Comparison of ENCODE assay signal across 14 cellular contexts in genomic region chr11:120330045-120330444, GRCh38.
"Had no signal": no experiment of that assay in that cellular context is flagged by ENCODE, and none has a peak within 500 bp of the region (broad histone marks: within the 10 kb centered on the region; RNA-seq: fewer than 3 reads in every experiment).

No MANE protein-coding gene starts in this region.

- FAIRE-seq: endometrium, keratinocyte had no signal

- DNase-seq: activated CD4-positive, alpha-beta T cell treated with anti-CD3 and anti-CD28 coated beads for 1 hour; activated CD4-positive, alpha-beta T cell treated with anti-CD3 and anti-CD28 coated beads, Interleukin-2, amount 50 U/mL, for 48 hours; activated gamma-delta T cell; activated naive CD8-positive, alpha-beta T cell treated with anti-CD3 and anti-CD28 coated beads for 36 hours; activated T-cell treated with anti-CD3 and anti-CD28 coated beads, Interleukin-2, amount 50 U/mL, for 48 hours; anterior cingulate cortex; foreskin melanocyte; left lung; occipital lobe; stimulated activated CD4-positive, alpha-beta T cell treated with anti-CD3 and anti-CD28 coated beads, Interleukin-2, amount 100 ng/mL, for 48 hours; stimulated activated naive CD8-positive, alpha-beta T cell treated with anti-CD3 and anti-CD28 coated beads, Interleukin-15, Interleukin-2, amounts not matched to agents 100 U/mL and 50 U/mL, for 24 hours; T-helper 2 cell had no signal

- H3K9me3 ChIP-seq: left lung had no signal

- H3K4me3 ChIP-seq: left lung had no signal

- ATAC-seq: left lung; stimulated activated naive CD8-positive, alpha-beta T cell treated with anti-CD3 and anti-CD28 coated beads, Interleukin-15, Interleukin-2, amounts not matched to agents 100 U/mL and 50 U/mL, for 24 hours had no signal

- H3K36me3 ChIP-seq: left lung had no signal
